1 cellular context compared by ENCODE assay signal in genomic region chr4:42767669-42768068, GRCh38.
TF ChIP-seq lines count a peak whose summit lies in the region.

No MANE protein-coding gene starts in this region.

TF ChIP-seq in WTC11, 78 proteins besides CTCF, POLR2A, EP300 and RAD21:
- TF ChIP-seq, protein P1, sequence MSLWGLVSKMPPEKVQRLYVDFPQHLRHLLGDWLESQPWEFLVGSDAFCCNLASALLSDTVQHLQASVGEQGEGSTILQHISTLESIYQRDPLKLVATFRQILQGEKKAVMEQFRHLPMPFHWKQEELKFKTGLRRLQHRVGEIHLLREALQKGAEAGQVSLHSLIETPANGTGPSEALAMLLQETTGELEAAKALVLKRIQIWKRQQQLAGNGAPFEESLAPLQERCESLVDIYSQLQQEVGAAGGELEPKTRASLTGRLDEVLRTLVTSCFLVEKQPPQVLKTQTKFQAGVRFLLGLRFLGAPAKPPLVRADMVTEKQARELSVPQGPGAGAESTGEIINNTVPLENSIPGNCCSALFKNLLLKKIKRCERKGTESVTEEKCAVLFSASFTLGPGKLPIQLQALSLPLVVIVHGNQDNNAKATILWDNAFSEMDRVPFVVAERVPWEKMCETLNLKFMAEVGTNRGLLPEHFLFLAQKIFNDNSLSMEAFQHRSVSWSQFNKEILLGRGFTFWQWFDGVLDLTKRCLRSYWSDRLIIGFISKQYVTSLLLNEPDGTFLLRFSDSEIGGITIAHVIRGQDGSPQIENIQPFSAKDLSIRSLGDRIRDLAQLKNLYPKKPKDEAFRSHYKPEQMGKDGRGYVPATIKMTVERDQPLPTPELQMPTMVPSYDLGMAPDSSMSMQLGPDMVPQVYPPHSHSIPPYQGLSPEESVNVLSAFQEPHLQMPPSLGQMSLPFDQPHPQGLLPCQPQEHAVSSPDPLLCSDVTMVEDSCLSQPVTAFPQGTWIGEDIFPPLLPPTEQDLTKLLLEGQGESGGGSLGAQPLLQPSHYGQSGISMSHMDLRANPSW (CRISPR knock-in tag; conservative IDR thresholded peaks at IDR 0.05; ENCODE audit: low read depth), result no peak
- no peak for TF ChIP-seq MYBL2 (CRISPR knock-in tag; IDR thresholded peaks at IDR 0.05)
- no peak for TF ChIP-seq GRHL2 (CRISPR knock-in tag; IDR thresholded peaks at IDR 0.05; ENCODE audit: insufficient replicate concordance, severe bottlenecking)
- TF ChIP-seq CREM (CRISPR knock-in tag; IDR thresholded peaks at IDR 0.05), result no peak
- no peak for TF ChIP-seq E2F1 (CRISPR knock-in tag; IDR thresholded peaks at IDR 0.05)
- no peak for TF ChIP-seq TEAD4 (CRISPR knock-in tag; IDR thresholded peaks at IDR 0.05)
